In genomic region chrX:30673884-30674598, GRCh38 we compare ENCODE assay signal across 22 cellular contexts.
"Had no signal": no experiment of that assay in that cellular context is flagged by ENCODE, and none has a peak within 500 bp of the region (broad histone marks: within the 10 kb centered on the region; RNA-seq: fewer than 3 reads in every experiment).

No MANE protein-coding gene starts in this region.

- H3K27ac Mint-ChIP-seq: activated B cell treated with CpG ODN at 0.5 μM for 24 hours; activated CD8-positive, alpha-beta T cell treated with anti-CD3 and anti-CD28 coated beads for 36 hours; activated naive CD4-positive, alpha-beta T cell treated with anti-CD3 and anti-CD28 coated beads, Interleukin-2, amount 50 U/mL, for 72 hours; activated T-helper 17 cell treated with anti-CD3 and anti-CD28 coated beads, Interleukin-2, amount 50 U/mL, for 72 hours; T-helper 2 cell treated with Interferon-gamma antibody and Interleukin-4, amounts not matched to agents 5 μg/mL and 100 μg/mL, for 36 hours had no signal

- H3K27me3 ChIP-seq: right lobe of liver, testis, transverse colon had no signal

- H3K4me3 Mint-ChIP-seq: activated B cell treated with CpG ODN at 0.5 μM for 24 hours; activated CD8-positive, alpha-beta T cell treated with anti-CD3 and anti-CD28 coated beads for 36 hours; activated T-helper 17 cell treated with anti-CD3 and anti-CD28 coated beads, Interleukin-2, amount 50 U/mL, for 72 hours; mesothelial cell of epicardium; naive B cell; T-helper 2 cell treated with Interferon-gamma antibody and Interleukin-4, amounts not matched to agents 5 μg/mL and 100 μg/mL, for 36 hours had no signal

- ATAC-seq: activated CD8-positive, alpha-beta T cell treated with anti-CD3 and anti-CD28 coated beads for 36 hours; activated naive CD4-positive, alpha-beta T cell treated with anti-CD3 and anti-CD28 coated beads, Interleukin-2, amount 50 U/mL, for 72 hours; activated T-helper 17 cell treated with anti-CD3 and anti-CD28 coated beads, Interleukin-2, amount 50 U/mL, for 72 hours; SK-N-SH treated with all-trans-retinoic acid at 6 μM for 48 hours had no signal

- H3K9me3 ChIP-seq: right lobe of liver, testis, transverse colon had no signal

- DNase-seq: activated B cell treated with CpG ODN at 0.5 μM for 24 hours; activated CD4-positive, alpha-beta T cell treated with anti-CD3 and anti-CD28 coated beads, Interleukin-2, amount 50 U/mL, for 1 hour; activated CD8-positive, alpha-beta T cell treated with anti-CD3 and anti-CD28 coated beads for 36 hours; activated naive CD4-positive, alpha-beta T cell; effector memory CD4-positive, alpha-beta T cell; naive B cell; occipital lobe; right lobe of liver; stimulated activated CD4-positive, alpha-beta T cell treated with anti-CD3 and anti-CD28 coated beads, Interleukin-2, amount 100 ng/mL, for 48 hours; stimulated activated naive CD4-positive, alpha-beta T cell treated with Interleukin-2 at 50 U/mL for 16 hours; testis; transverse colon had no signal

- H3K4me1 ChIP-seq: testis, transverse colon had no signal

- H3K36me3 ChIP-seq: right lobe of liver, transverse colon had no signal

- H3K9me3 Mint-ChIP-seq: activated B cell treated with CpG ODN at 0.5 μM for 24 hours; activated CD8-positive, alpha-beta T cell treated with anti-CD3 and anti-CD28 coated beads for 36 hours; activated naive CD4-positive, alpha-beta T cell treated with anti-CD3 and anti-CD28 coated beads, Interleukin-2, amount 50 U/mL, for 72 hours; activated T-helper 17 cell treated with anti-CD3 and anti-CD28 coated beads, Interleukin-2, amount 50 U/mL, for 72 hours; mesothelial cell of epicardium; T-helper 2 cell treated with Interferon-gamma antibody and Interleukin-4, amounts not matched to agents 5 μg/mL and 100 μg/mL, for 36 hours had no signal

- FAIRE-seq: bronchial epithelial cell, colon, frontal cortex, islet of Langerhans, urothelium cell line had no signal

- H3K4me1 Mint-ChIP-seq: activated B cell treated with CpG ODN at 0.5 μM for 24 hours; activated T-helper 17 cell treated with anti-CD3 and anti-CD28 coated beads, Interleukin-2, amount 50 U/mL, for 72 hours; naive B cell had no signal

- H3K27ac ChIP-seq: right lobe of liver, testis had no signal

- H3K4me3 ChIP-seq: right lobe of liver, testis, transverse colon had no signal

- H3K27me3 Mint-ChIP-seq: activated B cell treated with CpG ODN at 0.5 μM for 24 hours; activated CD8-positive, alpha-beta T cell treated with anti-CD3 and anti-CD28 coated beads for 36 hours; activated T-helper 17 cell treated with anti-CD3 and anti-CD28 coated beads, Interleukin-2, amount 50 U/mL, for 72 hours; naive B cell had no signal
